29 cellular contexts compared by ENCODE assay signal in genomic region chr11:117996058-117996457, GRCh38. TPM values are rescaled to one million over a fixed set of nuclear protein-coding genes. Genes with fewer than 3 reads are reported as not detected.
DNase-seq lines count a peak whose midpoint lies in the region; ATAC-seq and TF ChIP-seq lines count a peak whose summit lies in the region.
"Had no signal": no experiment of that assay in that cellular context is flagged by ENCODE, and none has a peak within 500 bp of the region (broad histone marks: within the 10 kb centered on the region; RNA-seq: fewer than 3 reads in every experiment).

No MANE protein-coding gene starts in this region.

- H3K79me1 ChIP-seq in neuronal stem cell (ENCODE audit: low read depth, low read length) = no peaks in the 10 kb centered on the region

- H3K27ac ChIP-seq in CD8-positive, alpha-beta T cell (ENCODE audit: low read depth, low read length) = no peak overlapping the region
- no peak overlapping the region for H3K27ac ChIP-seq in neuronal stem cell (replicated peaks; ENCODE audit: low read length)
- H3K27ac ChIP-seq: BLaER1, colonic mucosa, left ventricle myocardium inferior, parathyroid adenoma, SJSA1, thoracic aorta, vagina, VCaP had no signal

- peaks cover 96% of the 10 kb centered on the region for H3K4me1 Mint-ChIP-seq in activated T-cell treated with anti-CD3 and anti-CD28 coated beads, Interleukin-2, amount 50 U/mL, for 24 hours (ENCODE audit: low read depth)
- peaks cover 90% of the 10 kb centered on the region for H3K4me1 Mint-ChIP-seq in activated T-cell treated with anti-CD3 and anti-CD28 coated beads, Interleukin-2, amount 50 U/mL, for 4 hours (ENCODE audit: low read depth)
- H3K4me1 Mint-ChIP-seq in CD8-positive, alpha-beta T cell (ENCODE audit: low read depth) = peaks cover 89% of the 10 kb centered on the region
- H3K4me1 Mint-ChIP-seq in activated T-helper 2 cell treated with anti-CD3 and anti-CD28 coated beads, Interferon-gamma antibody, Interleukin-2, Interleukin-4, amounts not matched to agents 10 μg/mL and 5 μg/mL and 100 μg/mL, durations not matched to agents 14 hours and 24 hours and 36 hours (ENCODE audit: low read depth) = peaks cover 82% of the 10 kb centered on the region
- H3K4me1 Mint-ChIP-seq: endodermal cell had no signal

- no peaks in the 10 kb centered on the region for H3K27me3 Mint-ChIP-seq in activated T-cell treated with anti-CD3 and anti-CD28 coated beads, Interleukin-2, amount 50 U/mL, for 24 hours
- no peaks in the 10 kb centered on the region for H3K27me3 Mint-ChIP-seq in activated T-cell treated with anti-CD3 and anti-CD28 coated beads, Interleukin-2, amount 50 U/mL, for 4 hours (ENCODE audit: low read depth)
- no peaks in the 10 kb centered on the region for H3K27me3 Mint-ChIP-seq in CD8-positive, alpha-beta T cell (ENCODE audit: low read depth)
- H3K27me3 Mint-ChIP-seq in activated T-helper 2 cell treated with anti-CD3 and anti-CD28 coated beads, Interferon-gamma antibody, Interleukin-2, Interleukin-4, amounts not matched to agents 10 μg/mL and 5 μg/mL and 100 μg/mL, durations not matched to agents 14 hours and 24 hours and 36 hours (ENCODE audit: low read depth) = no peaks in the 10 kb centered on the region

- H2BK15ac ChIP-seq in neuronal stem cell (ENCODE audit: low read length) = no peak overlapping the region

- no peaks in the 10 kb centered on the region for H3K9me3 ChIP-seq in CD8-positive, alpha-beta T cell (ENCODE audit: low read length)
- no peaks in the 10 kb centered on the region for H3K9me3 ChIP-seq in neuronal stem cell (replicated peaks in 1 of 2; ENCODE audit: control insufficient read depth in 2 of 2, insufficient read depth in 1 of 2, low read depth in 1 of 2, low read length in 2 of 2)
- H3K9me3 ChIP-seq: BLaER1, colonic mucosa, left ventricle myocardium inferior, SJSA1, thoracic aorta, vagina had no signal

- no peak overlapping the region for H3K23ac ChIP-seq in neuronal stem cell (ENCODE audit: low read depth, low read length, poor library complexity)

- no peaks in the 10 kb centered on the region for H3K27me3 ChIP-seq in CD8-positive, alpha-beta T cell (ENCODE audit: insufficient read depth, low read length)
- H3K27me3 ChIP-seq in neuronal stem cell (ENCODE audit: control insufficient read depth in 3 of 3, insufficient read depth in 3 of 3, low read depth in 1 of 3, low read length in 3 of 3) = peaks cover 0 to 12% (median 0%) of the 10 kb centered on the region in 3 experiments
- H3K27me3 ChIP-seq: BLaER1, colonic mucosa, SJSA1, vagina had no signal

- no peak overlapping the region for H2AK5ac ChIP-seq in neuronal stem cell (ENCODE audit: low read depth, low read length)

- H3K4ac ChIP-seq in neuronal stem cell (ENCODE audit: low read length) = no peak overlapping the region

- H2BK5ac ChIP-seq in neuronal stem cell (ENCODE audit: low read length) = no peak overlapping the region

- no peak overlapping the region for H2BK120ac ChIP-seq in neuronal stem cell (ENCODE audit: low read depth, low read length)

- no peaks in the 10 kb centered on the region for H3K9me3 Mint-ChIP-seq in activated T-cell treated with anti-CD3 and anti-CD28 coated beads, Interleukin-2, amount 50 U/mL, for 24 hours
- no peaks in the 10 kb centered on the region for H3K9me3 Mint-ChIP-seq in activated T-cell treated with anti-CD3 and anti-CD28 coated beads, Interleukin-2, amount 50 U/mL, for 4 hours
- H3K9me3 Mint-ChIP-seq in CD8-positive, alpha-beta T cell = no peaks in the 10 kb centered on the region
- no peaks in the 10 kb centered on the region for H3K9me3 Mint-ChIP-seq in activated T-helper 2 cell treated with anti-CD3 and anti-CD28 coated beads, Interferon-gamma antibody, Interleukin-2, Interleukin-4, amounts not matched to agents 10 μg/mL and 5 μg/mL and 100 μg/mL, durations not matched to agents 14 hours and 24 hours and 36 hours
- H3K9me3 Mint-ChIP-seq: endodermal cell, nephron progenitor cell had no signal

- H2BK12ac ChIP-seq in neuronal stem cell (ENCODE audit: low read length) = no peak overlapping the region

- H3K27ac Mint-ChIP-seq in activated T-cell treated with anti-CD3 and anti-CD28 coated beads, Interleukin-2, amount 50 U/mL, for 24 hours = peak overlapping the region; percentile 14
- peak overlapping the region; percentile 80 for H3K27ac Mint-ChIP-seq in CD8-positive, alpha-beta T cell
- H3K27ac Mint-ChIP-seq in activated T-helper 2 cell treated with anti-CD3 and anti-CD28 coated beads, Interferon-gamma antibody, Interleukin-2, Interleukin-4, amounts not matched to agents 10 μg/mL and 5 μg/mL and 100 μg/mL, durations not matched to agents 14 hours and 24 hours and 36 hours = peak overlapping the region; percentile 72
- H3K27ac Mint-ChIP-seq: endodermal cell, nephron progenitor cell had no signal

- no peak overlapping the region for H4K91ac ChIP-seq in neuronal stem cell (ENCODE audit: low read depth, low read length, poor library complexity)

- peaks cover 100% of the 10 kb centered on the region for H3K36me3 Mint-ChIP-seq in activated T-cell treated with anti-CD3 and anti-CD28 coated beads, Interleukin-2, amount 50 U/mL, for 24 hours (ENCODE audit: low read depth)
- H3K36me3 Mint-ChIP-seq in activated T-cell treated with anti-CD3 and anti-CD28 coated beads, Interleukin-2, amount 50 U/mL, for 4 hours (ENCODE audit: insufficient read depth) = peaks cover 70% of the 10 kb centered on the region
- peaks cover 95% of the 10 kb centered on the region for H3K36me3 Mint-ChIP-seq in CD8-positive, alpha-beta T cell
- peaks cover 98% of the 10 kb centered on the region for H3K36me3 Mint-ChIP-seq in activated T-helper 2 cell treated with anti-CD3 and anti-CD28 coated beads, Interferon-gamma antibody, Interleukin-2, Interleukin-4, amounts not matched to agents 10 μg/mL and 5 μg/mL and 100 μg/mL, durations not matched to agents 14 hours and 24 hours and 36 hours (ENCODE audit: low read depth)

- H3K4me2 ChIP-seq in neuronal stem cell (ENCODE audit: insufficient read depth, low read length, poor library complexity, severe bottlenecking) = no peak overlapping the region
- H3K4me2 ChIP-seq: BLaER1 had no signal

- no peak overlapping the region for H3K4me3 ChIP-seq in CD8-positive, alpha-beta T cell (ENCODE audit: low read depth, low read length)
- no peak overlapping the region for H3K4me3 ChIP-seq in neuronal stem cell (ENCODE audit: low read length in 2 of 2)
- H3K4me3 ChIP-seq: BLaER1, colonic mucosa, left ventricle myocardium inferior, SJSA1, thoracic aorta, vagina had no signal

- H3K4me3 Mint-ChIP-seq in activated T-cell treated with anti-CD3 and anti-CD28 coated beads, Interleukin-2, amount 50 U/mL, for 24 hours = no peak overlapping the region
- no peak overlapping the region for H3K4me3 Mint-ChIP-seq in activated T-cell treated with anti-CD3 and anti-CD28 coated beads, Interleukin-2, amount 50 U/mL, for 4 hours
- no peak overlapping the region for H3K4me3 Mint-ChIP-seq in CD8-positive, alpha-beta T cell
- H3K4me3 Mint-ChIP-seq in activated T-helper 2 cell treated with anti-CD3 and anti-CD28 coated beads, Interferon-gamma antibody, Interleukin-2, Interleukin-4, amounts not matched to agents 10 μg/mL and 5 μg/mL and 100 μg/mL, durations not matched to agents 14 hours and 24 hours and 36 hours (ENCODE audit: low read depth) = no peak overlapping the region
- H3K4me3 Mint-ChIP-seq: endodermal cell, nephron progenitor cell had no signal

- peak overlapping the region; percentile 24 for H3K18ac ChIP-seq in neuronal stem cell (ENCODE audit: low read length)

- intact Hi-C loops in CD8-positive, alpha-beta T cell (cut with DNase I, micrococcal nuclease) = no loop called here
- intact Hi-C loops in activated T-helper 2 cell treated with anti-CD3 and anti-CD28 coated beads, Interferon-gamma antibody, Interleukin-2, Interleukin-4, amounts not matched to agents 10 μg/mL and 5 μg/mL and 100 μg/mL, durations not matched to agents 14 hours and 24 hours and 36 hours (cut with micrococcal nuclease) = no loop called here

- ATAC-seq in activated T-cell treated with anti-CD3 and anti-CD28 coated beads, Interleukin-2, amount 50 U/mL, for 4 hours = no peak
- no peak for ATAC-seq in CD8-positive, alpha-beta T cell
- no peak for ATAC-seq in HG02763 (IDR thresholded peaks at IDR 0.05; ENCODE audit: unreplicated experiment)
- ATAC-seq in HG02798 (IDR thresholded peaks at IDR 0.05; ENCODE audit: poor library complexity, unreplicated experiment) = no peak
- ATAC-seq: right cardiac atrium; stimulated activated naive CD8-positive, alpha-beta T cell treated with anti-CD3 and anti-CD28 coated beads, Interleukin-15, Interleukin-2, amounts not matched to agents 100 U/mL and 50 U/mL, for 24 hours had no signal

- H3K14ac ChIP-seq in neuronal stem cell (ENCODE audit: low read length) = no peak overlapping the region

- CTCF ChIA-PET in CD8-positive, alpha-beta T cell (lab: Charles Lee) = interaction anchor here (1.5 to 27.1 kb wide), 5 partner anchors 9 to 153 kb away, joined by 5 to 403 read pairs (median 10); partner anchors contain the start of gene IL10RA
- CTCF ChIA-PET in HEK293T (lab: Yijun Ruan, JAX) = interaction anchor here (0.7 kb wide), 1 partner anchor 179 kb away, joined by 4 read pairs; no protein-coding TSS in a partner anchor

- WGBS in neuronal stem cell (ENCODE audit: extremely low coverage in 2 of 2, insufficient read length in 2 of 2, insufficient replicate concordance in 1 of 2), 2 donors = no CpG with 5 or more reads among the region's 4 CpGs

- H3K4me1 ChIP-seq in CD8-positive, alpha-beta T cell (ENCODE audit: insufficient read depth, low read length) = peaks cover 73% of the 10 kb centered on the region
- H3K4me1 ChIP-seq in neuronal stem cell (ENCODE audit: control insufficient read depth in 2 of 2, insufficient read depth in 1 of 2, low read depth in 1 of 2, low read length in 2 of 2) = peaks cover 0 to 3% of the 10 kb centered on the region in 2 donors
- H3K4me1 ChIP-seq: BLaER1, colonic mucosa, left ventricle myocardium inferior, parathyroid adenoma, SJSA1, vagina had no signal

- H3K36me3 ChIP-seq in CD8-positive, alpha-beta T cell (ENCODE audit: insufficient read depth, low read length) = peaks cover 79% of the 10 kb centered on the region
- no peaks in the 10 kb centered on the region for H3K36me3 ChIP-seq in neuronal stem cell (replicated peaks in 1 of 2; ENCODE audit: control insufficient read depth in 2 of 2, insufficient read depth in 2 of 2, low read length in 2 of 2)
- H3K36me3 ChIP-seq: BLaER1, colonic mucosa, left ventricle myocardium inferior, SJSA1, thoracic aorta, vagina had no signal

- no peak for DNase-seq in activated T-cell treated with anti-CD3 and anti-CD28 coated beads, Interleukin-2, amount 50 U/mL, for 24 hours
- DNase-seq in activated T-cell treated with anti-CD3 and anti-CD28 coated beads, Interleukin-2, amount 50 U/mL, for 4 hours = no peak
- no peak for DNase-seq in CD8-positive, alpha-beta T cell
- no peak for DNase-seq in activated T-helper 2 cell treated with anti-CD3 and anti-CD28 coated beads, Interferon-gamma antibody, Interleukin-2, Interleukin-4, amounts not matched to agents 10 μg/mL and 5 μg/mL and 100 μg/mL, durations not matched to agents 14 hours and 24 hours and 36 hours (ENCODE audit: low spot score)
- DNase-seq in neuronal stem cell (ENCODE audit: low spot score) (no peak), HEK293T (ENCODE audit: extremely low spot score) (no peak)
- DNase-seq: activated CD4-positive, alpha-beta T cell treated with anti-CD3 and anti-CD28 coated beads, Interleukin-2, amount 50 U/mL, for 4 hours; colonic mucosa; H7; Karpas-422; left ventricle myocardium inferior; midbrain; MV-4-11; NCI-H187; NCI-H526; nephron progenitor cell; right cardiac atrium; stimulated activated CD4-positive, alpha-beta T cell treated with anti-CD3 and anti-CD28 coated beads, Interleukin-4, amount 100 ng/mL, for 1 hour had no signal

- H3K9ac ChIP-seq in neuronal stem cell (ENCODE audit: low read depth, low read length, poor library complexity) = no peak overlapping the region
- H3K9ac ChIP-seq: BLaER1, parathyroid adenoma had no signal

- H2AFZ ChIP-seq in neuronal stem cell (ENCODE audit: low read length) = no peak overlapping the region
- H2AFZ ChIP-seq: parathyroid adenoma had no signal

- TF ChIP-seq CTCF in CD8-positive, alpha-beta T cell (IDR thresholded peaks at IDR 0.05) = no peak

- POLR2A ChIA-PET in CD8-positive, alpha-beta T cell (lab: Charles Lee) = interaction anchor here (0.5 to 27.3 kb wide), 8 partner anchors 1 to 543 kb away, joined by 3 to 633 read pairs (median 95); partner anchors contain the start of gene IL10RA
- POLR2A ChIA-PET in HEK293T (lab: Yijun Ruan, JAX) = no interaction called here

- no peak overlapping the region for H4K8ac ChIP-seq in neuronal stem cell (ENCODE audit: low read depth, low read length)

RNA-seq across cellular contexts. Expression of gene IL10RA, which starts 9.9 kb away (rescaled TPM):
- total RNA-seq in activated T-cell treated with anti-CD3 and anti-CD28 coated beads, Interleukin-2, amount 50 U/mL, for 4 hours = 10 to 100 TPM; 30.5 to 39.3 (median 36.6) TPM
- 100 to 1,000 TPM; 295 to 299 TPM for total RNA-seq in CD8-positive, alpha-beta T cell
- total RNA-seq in activated T-helper 2 cell treated with anti-CD3 and anti-CD28 coated beads, Interferon-gamma antibody, Interleukin-2, Interleukin-4, amounts not matched to agents 10 μg/mL and 5 μg/mL and 100 μg/mL, durations not matched to agents 14 hours and 24 hours and 36 hours = 144 and 147 TPM in 2 replicates
- polyA plus RNA-seq in neuronal stem cell (2013, experiment 1 of 2) = 0.06 TPM
- 0.06 TPM for polyA plus RNA-seq in neuronal stem cell (2013, experiment 2 of 2)
- total RNA-seq: bronchial epithelial cell, H7, SJSA1 had no signal

Comparison
In these comparisons a context has a peak if more than half of its experiments do, and no peak if none do; other contexts are left out.
1. H3K27ac Mint-ChIP-seq: peak in every context shown above with its lines; median percentile 80 in CD8-positive, alpha-beta T cell; 72 in activated T-helper 2 cell treated with anti-CD3 and anti-CD28 coated beads, Interferon-gamma antibody, Interleukin-2, Interleukin-4, amounts not matched to agents 10 μg/mL and 5 μg/mL and 100 μg/mL, durations not matched to agents 14 hours and 24 hours and 36 hours; 14 in activated T-cell treated with anti-CD3 and anti-CD28 coated beads, Interleukin-2, amount 50 U/mL, for 24 hours.